8 cellular contexts compared by ENCODE assay signal in the genomic region with DNA sequence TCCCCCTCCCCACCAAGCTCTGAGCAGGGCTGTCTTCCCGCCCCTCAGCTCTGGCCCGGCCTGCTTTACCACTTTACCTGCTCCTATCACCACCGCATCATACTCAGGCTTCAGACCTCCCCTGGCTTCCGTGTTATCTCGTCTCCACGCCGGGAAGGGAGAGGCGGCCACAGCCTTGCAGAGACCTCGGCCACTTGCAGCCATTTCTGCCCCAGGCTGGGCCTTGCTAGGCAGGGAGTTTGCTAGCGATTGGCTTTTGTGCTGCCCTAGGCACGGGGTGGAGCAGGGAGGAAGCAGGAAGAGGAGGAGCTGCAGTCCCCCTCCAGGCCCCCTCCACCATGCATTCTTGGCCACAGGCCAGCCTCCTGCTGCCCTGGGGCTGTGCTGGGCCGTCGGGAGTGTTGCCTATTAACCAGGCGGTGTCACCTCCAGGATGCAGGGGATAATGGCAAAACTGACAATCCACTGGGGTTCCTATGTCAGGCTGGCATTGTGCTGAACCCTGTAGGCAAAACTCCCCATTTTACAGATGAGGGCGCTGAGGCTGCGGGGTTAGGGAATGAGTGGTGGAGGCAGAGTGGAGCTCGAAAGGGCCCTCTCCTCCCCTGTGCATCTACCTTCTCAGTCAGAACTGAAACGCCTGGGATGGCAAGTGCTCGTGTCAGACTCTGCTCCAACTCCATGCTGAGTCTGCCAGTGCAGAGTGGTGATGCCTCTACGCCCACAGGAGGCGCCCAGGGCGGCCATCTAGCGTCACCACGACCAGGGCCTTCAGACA. TPM values are rescaled to one million over a fixed set of nuclear protein-coding genes. Genes with fewer than 3 reads are reported as not detected.
DNase-seq lines count a peak whose midpoint lies in the region; TF ChIP-seq lines count a peak whose summit lies in the region.

PYROXD2 (minus strand) TSS at position 251 of the 778 bp plus-strand sequence; CDS start at position 204, 47 bp downstream.

- H3K9me3 ChIP-seq in KOPT-K1 (ENCODE audit: insufficient read depth, low read length, poor library complexity, severe bottlenecking) (no peaks in the 10 kb centered on the region), mammary epithelial cell (replicated peaks; ENCODE audit: insufficient read depth, low read length) (no peaks in the 10 kb centered on the region)

- DNase-seq in activated gamma-delta T cell treated with Interleukin-2 at 50 U/mL for 16 hours: peak; percentile 53
- no peak for DNase-seq in activated gamma-delta T cell (lab: John Stamatoyannopoulos, UW)
- DNase-seq in T1000 (lab: John Stamatoyannopoulos, UW): peak; percentile 91
- DNase-seq in mammary epithelial cell: peak; percentile 78
- DNase-seq in iPS DF 4.7 (ENCODE audit: extremely low read depth, low spot score): peak; percentile 62
- DNase-seq in SKM-1 (lab: John Stamatoyannopoulos, UW; ENCODE audit: unreplicated experiment): no peak

- CTCF ChIA-PET in mammary epithelial cell (lab: Charles Lee; ENCODE audit: low non-redundant PET): interaction anchor here (0.7 kb wide), 1 partner anchor 370 kb away, joined by 3 read pairs; no protein-coding TSS in a partner anchor

- H3K4me2 ChIP-seq in mammary epithelial cell (ENCODE audit: insufficient read depth, low read depth, low read length): peak within 1 kb of the TSS; percentile 86

- peak within 1 kb of the TSS; percentile 81 for H3K27ac ChIP-seq in KOPT-K1 (ENCODE audit: low read depth, low read length, poor library complexity, severe bottlenecking)
- H3K27ac ChIP-seq in mammary epithelial cell (ENCODE audit: insufficient read depth, low read depth, low read length): no peak within 1 kb of the TSS
- H3K27ac ChIP-seq in rectal smooth muscle tissue (ENCODE audit: low read depth, low read length): peak within 1 kb of the TSS; percentile 76

- H3K4me1 ChIP-seq in mammary epithelial cell (ENCODE audit: insufficient read depth, low read length) (peaks cover 9% of the 10 kb centered on the region), rectal smooth muscle tissue (ENCODE audit: control insufficient read depth, insufficient read depth, low read length) (peaks cover 7% of the 10 kb centered on the region)

- in situ Hi-C loops in mammary epithelial cell (cut with MboI; ENCODE audit: low sequenced_read_pairs in 2 of 2): no loop called here

- dilution Hi-C loops in mammary epithelial cell (cut with HindIII; ENCODE audit: low sequenced_read_pairs): no loop called here

- no TSS peak for BruUV-seq in mammary epithelial cell (replicated peaks; lab: Mats Ljungman, UMichigan)

- 27% methylated on average over 15 of the region's 24 CpGs for WGBS in mammary epithelial cell (ENCODE audit: low coverage, missing lambda C conversion rate)

- H3K4me3 ChIP-seq in mammary epithelial cell (replicated peaks in 1 of 3; ENCODE audit: insufficient read depth in 1 of 3, low read depth in 2 of 3, low read length in 3 of 3) (peak within 1 kb of the TSS; percentile 54 to 69 (median 61)), rectal smooth muscle tissue (ENCODE audit: low read length) (peak within 1 kb of the TSS; percentile 75)

- H3K9ac ChIP-seq in mammary epithelial cell (ENCODE audit: insufficient read depth, low read length) (no peak within 1 kb of the TSS), rectal smooth muscle tissue (ENCODE audit: low read length) (peak within 1 kb of the TSS; percentile 10)

- H4K20me1 ChIP-seq in mammary epithelial cell (ENCODE audit: insufficient read depth, low read length): no peaks in the 10 kb centered on the region

- H3K36me3 ChIP-seq in KOPT-K1 (ENCODE audit: insufficient read depth, low read length) (peaks cover 37% of the 10 kb centered on the region; the same call in 1 of the 2 replicates), mammary epithelial cell (ENCODE audit: insufficient read depth, low read length) (no peaks in the 10 kb centered on the region), rectal smooth muscle tissue (ENCODE audit: control insufficient read depth, insufficient read depth, low read length) (peaks cover 21% of the 10 kb centered on the region)

- TF ChIP-seq CTCF in mammary epithelial cell (conservative IDR thresholded peaks at IDR 0.05 in 1 of 2, IDR thresholded peaks at IDR 0.05 in 1 of 2; ENCODE audit: extremely low read depth in 1 of 2, insufficient read depth in 1 of 2, low read depth in 1 of 2, low read length in 2 of 2): no peak

- H3K79me2 ChIP-seq in mammary epithelial cell (ENCODE audit: insufficient read depth, low read length): peaks cover 5% of the 10 kb centered on the region

- intact Hi-C loops in mammary epithelial cell (cut with micrococcal nuclease): loop anchor here (1.0 kb wide), 1 partner anchor 31 kb away; the partner anchor contains the start of gene HPS1

- peak within 1 kb of the TSS; percentile 87 for H2AFZ ChIP-seq in mammary epithelial cell (ENCODE audit: low read depth, low read length)

- H3K27me3 ChIP-seq in mammary epithelial cell (ENCODE audit: insufficient read depth, low read length): no peaks in the 10 kb centered on the region
- no peaks in the 10 kb centered on the region for H3K27me3 ChIP-seq in rectal smooth muscle tissue (ENCODE audit: control insufficient read depth, insufficient read depth, low read length)

RNA-seq across cellular contexts. Expression of gene PYROXD2, which starts in this region (rescaled TPM):
- total RNA-seq in mammary epithelial cell: 10 to 100 TPM in 1 of 2 donors, 1 to 10 TPM in 1; 8.3 to 10.2 TPM
- polyA plus RNA-seq in mammary epithelial cell: 11.0 TPM
- polyA minus RNA-seq in mammary epithelial cell: 1.4 TPM

Comparison
In these comparisons a context has a peak if more than half of its experiments do, and no peak if none do; other contexts are left out.
1. DNase-seq: peak in activated gamma-delta T cell treated with Interleukin-2 at 50 U/mL for 16 hours (single experiment), T1000 (single experiment), mammary epithelial cell (single experiment) and iPS DF 4.7 (single experiment); none in activated gamma-delta T cell (single experiment) and SKM-1 (single experiment).